8 cellular contexts compared by ENCODE assay signal in the genomic region with DNA sequence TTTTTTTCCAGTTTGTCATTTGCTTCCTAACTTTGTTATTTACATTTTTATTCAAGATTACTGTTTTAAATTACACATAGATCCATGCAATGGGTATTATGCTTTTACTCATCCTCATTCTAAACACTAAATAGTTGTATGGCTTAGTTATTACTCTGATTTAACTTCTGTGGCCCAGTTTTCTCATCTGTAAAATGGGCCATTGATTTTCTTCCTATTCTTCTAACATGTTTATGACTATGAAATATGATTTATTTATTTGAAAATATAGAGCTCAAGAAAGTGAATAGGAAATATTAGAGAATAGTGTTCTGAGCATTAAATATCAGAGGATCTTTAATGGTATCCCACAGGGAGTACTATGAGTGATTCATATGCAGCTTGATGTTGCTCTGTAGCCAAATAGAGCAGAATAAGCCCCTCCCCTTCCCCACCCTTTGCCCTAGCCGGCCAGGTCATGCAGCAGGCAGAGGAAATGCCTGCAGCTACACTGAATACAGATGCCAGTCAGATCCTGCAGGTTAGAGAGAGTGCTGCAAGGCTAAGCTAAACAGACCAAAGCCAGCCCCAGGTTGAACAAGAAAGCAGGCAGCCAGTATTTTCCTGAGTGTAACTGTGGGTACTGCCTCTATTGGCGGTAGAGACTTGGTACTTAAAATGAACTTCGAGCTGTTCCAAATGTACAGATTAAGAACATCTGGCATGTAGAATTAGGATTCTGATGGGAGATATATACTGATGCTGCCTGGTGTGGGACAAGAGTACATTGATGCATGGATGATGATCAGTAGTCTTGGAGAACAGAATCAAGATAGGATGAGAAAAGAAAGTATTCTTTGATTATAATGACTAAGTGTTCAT. TPM values are rescaled to one million over a fixed set of nuclear protein-coding genes. Genes with fewer than 3 reads are reported as not detected.
DNase-seq lines count a peak whose midpoint lies in the region; ATAC-seq and TF ChIP-seq lines count a peak whose summit lies in the region.

No MANE protein-coding gene starts in this region.

- H3K36me3 Mint-ChIP-seq in activated CD4-positive, alpha-beta memory T cell treated with anti-CD3 and anti-CD28 coated beads, Interleukin-2, amount 10 ng/mL, durations not matched to agents 7 days and 5 days (ENCODE audit: low read depth): no peaks in the 10 kb centered on the region

- H3K4me3 ChIP-seq in GM12865 (ENCODE audit: low read depth, low read length): no peak overlapping the region

- DNase-seq in GM12865 (ENCODE audit: low read depth): peak; percentile 46
- peak; percentile 92 for DNase-seq in M059J (ENCODE audit: low read depth)
- peak; percentile 57 for DNase-seq in activated CD4-positive, alpha-beta memory T cell treated with anti-CD3 and anti-CD28 coated beads, Interleukin-2, amount 10 ng/mL, durations not matched to agents 7 days and 5 days
- no peak for DNase-seq in left ventricle myocardium superior
- peak; percentile 65 for DNase-seq in stromal cell of bone marrow (ENCODE audit: low read depth)
- no peak for DNase-seq in NCI-H1092 treated with DMSO at 0.1 percent for 48 hours (lab: John Stamatoyannopoulos, UW)
- no peak for DNase-seq in NOMO-1 (lab: John Stamatoyannopoulos, UW; ENCODE audit: unreplicated experiment in 2 of 2)

- no peak overlapping the region for H3K27ac Mint-ChIP-seq in activated CD4-positive, alpha-beta memory T cell treated with anti-CD3 and anti-CD28 coated beads, Interleukin-2, amount 10 ng/mL, durations not matched to agents 7 days and 5 days

- no peak for TF ChIP-seq CTCF in GM12865 (IDR thresholded peaks at IDR 0.05; ENCODE audit: insufficient read depth, low read depth, low read length, missing control alignments)

- H3K4me3 Mint-ChIP-seq in activated CD4-positive, alpha-beta memory T cell treated with anti-CD3 and anti-CD28 coated beads, Interleukin-2, amount 10 ng/mL, durations not matched to agents 7 days and 5 days: no peak overlapping the region

- peak; percentile 78 for ATAC-seq in GM21825 (IDR thresholded peaks at IDR 0.05; ENCODE audit: unreplicated experiment)
- peak; percentile 80 for ATAC-seq in left ventricle myocardium superior

- CTCF ChIA-PET in activated CD4-positive, alpha-beta memory T cell treated with anti-CD3 and anti-CD28 coated beads, Interleukin-2, amount 10 ng/mL, durations not matched to agents 7 days and 5 days (lab: Charles Lee): interaction anchor here (0.7 to 2.6 kb wide), 7 partner anchors 12 to 600 kb away, joined by 3 to 15 read pairs (median 4); a partner anchor contains a TSS

- no peaks in the 10 kb centered on the region for H3K27me3 Mint-ChIP-seq in activated CD4-positive, alpha-beta memory T cell treated with anti-CD3 and anti-CD28 coated beads, Interleukin-2, amount 10 ng/mL, durations not matched to agents 7 days and 5 days

- POLR2A ChIA-PET in activated CD4-positive, alpha-beta memory T cell treated with anti-CD3 and anti-CD28 coated beads, Interleukin-2, amount 10 ng/mL, durations not matched to agents 7 days and 5 days (lab: Charles Lee): interaction anchor here (0.9 to 1.8 kb wide), 3 partner anchors 11 to 336 kb away, joined by 3 to 8 read pairs (median 3); a partner anchor contains a TSS

- peaks cover 19% of the 10 kb centered on the region for H3K4me1 Mint-ChIP-seq in activated CD4-positive, alpha-beta memory T cell treated with anti-CD3 and anti-CD28 coated beads, Interleukin-2, amount 10 ng/mL, durations not matched to agents 7 days and 5 days

- no peaks in the 10 kb centered on the region for H3K9me3 Mint-ChIP-seq in activated CD4-positive, alpha-beta memory T cell treated with anti-CD3 and anti-CD28 coated beads, Interleukin-2, amount 10 ng/mL, durations not matched to agents 7 days and 5 days

- intact Hi-C loops in left ventricle myocardium superior (cut with micrococcal nuclease): no loop called here

RNA-seq across cellular contexts. Expression of a gene that starts 11.7 kb away (rescaled TPM):
- 21.6 and 24.6 TPM in 2 replicates for total RNA-seq in M059J (2014; rRNA removed; shearing (Covaris generic))
- total RNA-seq in activated CD4-positive, alpha-beta memory T cell treated with anti-CD3 and anti-CD28 coated beads, Interleukin-2, amount 10 ng/mL, durations not matched to agents 7 days and 5 days: 1 to 10 TPM; 8.6 to 10.0 TPM
- 60.3 TPM for total RNA-seq in left ventricle myocardium superior

Comparison
In these comparisons a context has a peak if more than half of its experiments do, and no peak if none do; other contexts are left out.
1. DNase-seq: peak in GM12865 (single experiment), M059J (single experiment), activated CD4-positive, alpha-beta memory T cell treated with anti-CD3 and anti-CD28 coated beads, Interleukin-2, amount 10 ng/mL, durations not matched to agents 7 days and 5 days (single experiment) and stromal cell of bone marrow (single experiment); none in left ventricle myocardium superior (single experiment), NCI-H1092 treated with DMSO at 0.1 percent for 48 hours (single experiment) and NOMO-1 (0 of 2).